Comparison of ENCODE assay signal across 28 cellular contexts in the genomic region with DNA sequence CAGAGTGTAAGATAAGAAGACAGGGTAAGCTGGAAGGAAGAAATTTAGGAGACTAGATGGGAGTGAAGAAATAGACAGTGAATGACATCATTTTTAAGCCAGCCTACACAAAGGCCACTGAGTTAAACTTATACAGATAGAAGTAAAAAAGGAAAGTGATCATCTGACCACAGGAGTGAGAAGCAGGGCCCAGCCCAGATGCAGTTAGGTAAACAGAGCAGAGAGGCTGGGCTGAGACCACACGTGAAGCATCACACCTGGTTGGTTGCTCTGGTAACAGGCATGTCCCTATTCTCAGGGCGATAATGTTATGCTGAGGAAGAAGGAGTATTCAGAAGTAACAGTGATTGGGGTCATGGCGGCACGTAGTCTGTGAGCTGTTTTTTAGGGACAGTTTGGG.
"Had no signal": no experiment of that assay in that cellular context is flagged by ENCODE, and none has a peak within 500 bp of the region (broad histone marks: within the 10 kb centered on the region; RNA-seq: fewer than 3 reads in every experiment).

No MANE protein-coding gene starts in this region.

- ATAC-seq: left colon; left lung; lower lobe of right lung; naive thymus-derived CD8-positive, alpha-beta T cell; pancreas; right cardiac atrium; stimulated activated effector memory CD8-positive, alpha-beta T cell treated with anti-CD3 and anti-CD28 coated beads, Interleukin-12 subunit alpha, Interleukin-12 subunit beta, amount 100 ng/mL, for 72 hours; upper lobe of right lung had no signal

- FAIRE-seq: islet of Langerhans, kidney, pancreas, small intestine, urothelium cell line had no signal

- H3K36me3 ChIP-seq: left lung, lower lobe of right lung, pancreas, prostate gland, sigmoid colon, spleen, suprapubic skin, thoracic aorta, tibial artery, upper lobe of right lung had no signal

- H3K4me3 ChIP-seq: left lung, lower lobe of right lung, pancreas, prostate gland, sigmoid colon, spleen, suprapubic skin, thoracic aorta, tibial artery, upper lobe of right lung had no signal

- DNase-seq: hypothalamus; immature natural killer cell; kidney; left colon; left lung; lower lobe of right lung; mammary epithelial cell; mesenchymal stem cell; naive thymus-derived CD8-positive, alpha-beta T cell; nucleus accumbens; pancreas; posterior cingulate gyrus; retina; right cardiac atrium; sigmoid colon; small intestine; spleen; stimulated activated CD4-positive, alpha-beta T cell treated with anti-CD3 and anti-CD28 coated beads, Interleukin-4, amount 100 ng/mL, for 24 hours; stimulated activated naive CD4-positive, alpha-beta T cell; tibial artery; trophoblast cell; upper lobe of right lung had no signal

- H3K9me3 ChIP-seq: lower lobe of right lung, pancreas, prostate gland, suprapubic skin, upper lobe of right lung had no signal

- H3K4me1 ChIP-seq: left lung, lower lobe of right lung, pancreas, prostate gland, sigmoid colon, spleen, suprapubic skin, tibial artery, upper lobe of right lung had no signal

- H3K27ac ChIP-seq: left lung, lower lobe of right lung, pancreas, prostate gland, sigmoid colon, spleen, suprapubic skin, thoracic aorta, tibial artery, upper lobe of right lung had no signal

- H3K27me3 ChIP-seq: left lung, pancreas, sigmoid colon, spleen, suprapubic skin, tibial artery, upper lobe of right lung had no signal
